Comparison of ENCODE assay signal across 16 cellular contexts in genomic region chr6:35900448-35900847, GRCh38. TPM values are rescaled to one million over a fixed set of nuclear protein-coding genes. Genes with fewer than 3 reads are reported as not detected.
DNase-seq lines count a peak whose midpoint lies in the region; ATAC-seq and TF ChIP-seq lines count a peak whose summit lies in the region.
"Had no signal": no experiment of that assay in that cellular context is flagged by ENCODE, and none has a peak within 500 bp of the region (broad histone marks: within the 10 kb centered on the region; RNA-seq: fewer than 3 reads in every experiment).

No MANE protein-coding gene starts in this region.

- intact Hi-C loops in Panc1 (cut with micrococcal nuclease; ENCODE audit: unreplicated experiment) (no loop called here), gastrocnemius medialis (cut with DNase I; ENCODE audit: low total_unique reads) (no loop called here)

- no peaks in the 10 kb centered on the region for H3K27me3 Mint-ChIP-seq in activated naive CD8-positive, alpha-beta T cell
- H3K27me3 Mint-ChIP-seq in activated naive CD8-positive, alpha-beta T cell treated with anti-CD3 and anti-CD28 coated beads for 36 hours = no peaks in the 10 kb centered on the region
- no peaks in the 10 kb centered on the region for H3K27me3 Mint-ChIP-seq in memory B cell
- H3K27me3 Mint-ChIP-seq: B cell; CD4-positive, alpha-beta T cell had no signal

- no peak for DNase-seq in activated naive CD8-positive, alpha-beta T cell treated with anti-CD3 and anti-CD28 coated beads for 36 hours
- DNase-seq in Panc1 (ENCODE audit: low read depth, low spot score) (no peak), memory B cell (ENCODE audit: low spot score in 2 of 2) (no peak), gastrocnemius medialis (no peak), HPDE6-E6E7 (ENCODE audit: extremely low spot score) (no peak)
- DNase-seq: CD4-positive, alpha-beta T cell; DND-41; GOT3; H7; KG1 had no signal

- H3K4me1 Mint-ChIP-seq in activated naive CD8-positive, alpha-beta T cell (ENCODE audit: low read depth) = peaks cover 19% of the 10 kb centered on the region
- H3K4me1 Mint-ChIP-seq in activated naive CD8-positive, alpha-beta T cell treated with anti-CD3 and anti-CD28 coated beads for 36 hours = peaks cover 17% of the 10 kb centered on the region
- peaks cover 11% of the 10 kb centered on the region for H3K4me1 Mint-ChIP-seq in memory B cell

- no peak for TF ChIP-seq CTCF in Panc1 (IDR thresholded peaks at IDR 0.05)
- TF ChIP-seq CTCF in gastrocnemius medialis (IDR thresholded peaks at IDR 0.05 in 4 of 5, conservative IDR thresholded peaks at IDR 0.05 in 1 of 5) = no peak

- peaks cover 21% of the 10 kb centered on the region for H3K36me3 Mint-ChIP-seq in activated naive CD8-positive, alpha-beta T cell
- H3K36me3 Mint-ChIP-seq in activated naive CD8-positive, alpha-beta T cell treated with anti-CD3 and anti-CD28 coated beads for 36 hours = peaks cover 57% of the 10 kb centered on the region
- H3K36me3 Mint-ChIP-seq in memory B cell = peaks cover 23% of the 10 kb centered on the region

- in situ Hi-C loops in Panc1 (cut with HindIII; ENCODE audit: low pct_unique_long_range_greater_than_20kb, low sequenced_read_pairs) (no loop called here), gastrocnemius medialis (cut with MboI; ENCODE audit: low sequenced_read_pairs in 4 of 4) (no loop called here)

- TSS peak; percentile 6 for BruUV-seq in Panc1 (replicated peaks; lab: Mats Ljungman, UMichigan)

- ATAC-seq in Panc1 = no peak
- no peak for ATAC-seq in memory B cell (ENCODE audit: low read depth)
- ATAC-seq in gastrocnemius medialis = peak; percentile 66 to 77
- ATAC-seq in GM19351 (IDR thresholded peaks at IDR 0.05; ENCODE audit: unreplicated experiment) = no peak
- no peak for ATAC-seq in GM21447 (IDR thresholded peaks at IDR 0.05; ENCODE audit: unreplicated experiment)

- H3K4me1 ChIP-seq in Panc1 (ENCODE audit: control insufficient read depth, insufficient read depth, low read length) (no peaks in the 10 kb centered on the region), gastrocnemius medialis (peaks cover 0 to 10% of the 10 kb centered on the region in 2 donors)

- H3K4me3 Mint-ChIP-seq in activated naive CD8-positive, alpha-beta T cell = no peak overlapping the region
- H3K4me3 Mint-ChIP-seq in activated naive CD8-positive, alpha-beta T cell treated with anti-CD3 and anti-CD28 coated beads for 36 hours = no peak overlapping the region
- H3K4me3 Mint-ChIP-seq in memory B cell = no peak overlapping the region
- H3K4me3 Mint-ChIP-seq: B cell; CD4-positive, alpha-beta T cell had no signal

- H3K27me3 ChIP-seq in Panc1 (ENCODE audit: control insufficient read depth, insufficient read depth, low read length) = no peaks in the 10 kb centered on the region
- no peaks in the 10 kb centered on the region for H3K27me3 ChIP-seq in gastrocnemius medialis
- H3K27me3 ChIP-seq: BLaER1 treated with 17β-estradiol and CSF1 and Interleukin-3, amounts not matched to agents 10 nM and 100 nM had no signal

- no peak for TF ChIP-seq POLR2A in gastrocnemius medialis (IDR thresholded peaks at IDR 0.05)

- CTCF ChIA-PET in Panc1 (lab: Charles Lee) = no interaction called here

- no peak overlapping the region for H3K27ac ChIP-seq in Panc1 (ENCODE audit: low read length)
- H3K27ac ChIP-seq in gastrocnemius medialis = peak overlapping the region in 1 of 4 donors; percentile 51
- H3K27ac ChIP-seq: 22Rv1; BLaER1 treated with 17β-estradiol and CSF1 and Interleukin-3, amounts not matched to agents 10 nM and 100 nM had no signal

- H3K4me3 ChIP-seq in Panc1 (ENCODE audit: low read depth in 2 of 2, low read length in 2 of 2) = no peak overlapping the region
- no peak overlapping the region for H3K4me3 ChIP-seq in gastrocnemius medialis
- H3K4me3 ChIP-seq: BLaER1 treated with 17β-estradiol and CSF1 and Interleukin-3, amounts not matched to agents 10 nM and 100 nM had no signal

- H3K9me3 ChIP-seq in Panc1 (ENCODE audit: control insufficient read depth, insufficient read depth, low read depth, low read length) (no peaks in the 10 kb centered on the region), gastrocnemius medialis (no peaks in the 10 kb centered on the region)

- no peaks in the 10 kb centered on the region for H3K9me3 Mint-ChIP-seq in activated naive CD8-positive, alpha-beta T cell (ENCODE audit: low read depth)
- H3K9me3 Mint-ChIP-seq in activated naive CD8-positive, alpha-beta T cell treated with anti-CD3 and anti-CD28 coated beads for 36 hours = no peaks in the 10 kb centered on the region
- peaks cover 3% of the 10 kb centered on the region for H3K9me3 Mint-ChIP-seq in memory B cell
- H3K9me3 Mint-ChIP-seq: CD4-positive, alpha-beta T cell had no signal

- POLR2A ChIA-PET in Panc1 (lab: Charles Lee) = no interaction called here

- 0 out of 2 replicates have a peak, but pooled peaks cover 2% of the 10 kb centered on the region for H3K36me3 ChIP-seq in Panc1 (ENCODE audit: control insufficient read depth, insufficient read depth, low read length)
- no peaks in the 10 kb centered on the region for H3K36me3 ChIP-seq in gastrocnemius medialis

- H3K27ac Mint-ChIP-seq in activated naive CD8-positive, alpha-beta T cell = peak overlapping the region; percentile 13
- H3K27ac Mint-ChIP-seq in activated naive CD8-positive, alpha-beta T cell treated with anti-CD3 and anti-CD28 coated beads for 36 hours = no peak overlapping the region
- H3K27ac Mint-ChIP-seq in memory B cell = peak overlapping the region; percentile 2
- H3K27ac Mint-ChIP-seq: B cell; CD4-positive, alpha-beta T cell had no signal

RNA-seq across cellular contexts. Expression of gene SRPK1, which starts 20.4 kb away (rescaled TPM):
- 100 to 1,000 TPM; 131 to 136 TPM for total RNA-seq in activated naive CD8-positive, alpha-beta T cell treated with anti-CD3 and anti-CD28 coated beads for 36 hours
- total RNA-seq in Panc1 (2021; ENCODE audit: unreplicated experiment) (68.3 TPM), gastrocnemius medialis (100 to 1,000 TPM in 1 of 4 donors, 10 to 100 TPM in 3; 38.2 to 104 (median 56.7) TPM)
- polyA plus RNA-seq in Panc1 (2012; ENCODE audit: insufficient read length) = 24.5 TPM

Comparison
In these comparisons a context has a peak if more than half of its experiments do, and no peak if none do; other contexts are left out.
1. ATAC-seq: peak in gastrocnemius medialis (2 of 2); none in Panc1 (single experiment), memory B cell (single experiment), GM19351 (single experiment) and GM21447 (single experiment).